Comparison of ENCODE assay signal across 1 cellular context in genomic region chr1:224430511-224431113, GRCh38.
TF ChIP-seq lines count a peak whose summit lies in the region.

No MANE protein-coding gene starts in this region.

TF ChIP-seq in K562, 482 proteins besides CTCF, POLR2A, EP300 and RAD21 (continued from another document and continues in another):
- no peak for TF ChIP-seq MTA3 (IDR thresholded peaks at IDR 0.05; ENCODE audit: borderline replicate concordance)
- TF ChIP-seq PRPF4 (IDR thresholded peaks at IDR 0.05; ENCODE audit: insufficient read depth, low read depth, low read length, poor library complexity, severe bottlenecking) = no peak
- no peak for TF ChIP-seq POLR2B (IDR thresholded peaks at IDR 0.05; ENCODE audit: low read depth, partially characterized antibody)
- TF ChIP-seq TEAD4 (IDR thresholded peaks at IDR 0.05; ENCODE audit: low read length) = no peak; the same call in 1 of the 2 replicates
- TF ChIP-seq TEAD4 (CRISPR knock-in tag; IDR thresholded peaks at IDR 0.05; ENCODE audit: borderline replicate concordance) = no peak
- no peak for TF ChIP-seq SMAD3 (CRISPR knock-in tag; conservative IDR thresholded peaks at IDR 0.05)
- no peak for TF ChIP-seq CBX8 (IDR thresholded peaks at IDR 0.05; ENCODE audit: borderline replicate concordance, extremely low read depth, low read depth, low read length, poor library complexity, severe bottlenecking)
- no peak for TF ChIP-seq ZNF133 (CRISPR knock-in tag; IDR thresholded peaks at IDR 0.05)
- TF ChIP-seq SMARCA4 (IDR thresholded peaks at IDR 0.05) = peak; percentile 84
- TF ChIP-seq MAFK (IDR thresholded peaks at IDR 0.05; ENCODE audit: low read length) = peak; percentile 31; the same call in 1 of the 2 replicates
- peak; percentile 11 for TF ChIP-seq ASH1L (IDR thresholded peaks at IDR 0.05; ENCODE audit: borderline replicate concordance, low read depth, partially characterized antibody)
- no peak for TF ChIP-seq HNRNPUL1 (IDR thresholded peaks at IDR 0.05; ENCODE audit: low read length)
- no peak for TF ChIP-seq BRD9 (IDR thresholded peaks at IDR 0.05; ENCODE audit: low read depth, partially characterized antibody)
- TF ChIP-seq ZNF175 (CRISPR knock-in tag; IDR thresholded peaks at IDR 0.05; ENCODE audit: low read depth) = no peak
- no peak for TF ChIP-seq CBX2 (IDR thresholded peaks at IDR 0.05; ENCODE audit: insufficient read depth, low read length, poor library complexity, severe bottlenecking)
- TF ChIP-seq SMAD4 (CRISPR knock-in tag; conservative IDR thresholded peaks at IDR 0.05) = peak; percentile 29; the same call in 1 of the 2 replicates
- TF ChIP-seq SUPT5H (IDR thresholded peaks at IDR 0.05) = 0 out of 2 replicates have a peak, but pooled peaks have one; percentile 19
- TF ChIP-seq, protein P1, sequence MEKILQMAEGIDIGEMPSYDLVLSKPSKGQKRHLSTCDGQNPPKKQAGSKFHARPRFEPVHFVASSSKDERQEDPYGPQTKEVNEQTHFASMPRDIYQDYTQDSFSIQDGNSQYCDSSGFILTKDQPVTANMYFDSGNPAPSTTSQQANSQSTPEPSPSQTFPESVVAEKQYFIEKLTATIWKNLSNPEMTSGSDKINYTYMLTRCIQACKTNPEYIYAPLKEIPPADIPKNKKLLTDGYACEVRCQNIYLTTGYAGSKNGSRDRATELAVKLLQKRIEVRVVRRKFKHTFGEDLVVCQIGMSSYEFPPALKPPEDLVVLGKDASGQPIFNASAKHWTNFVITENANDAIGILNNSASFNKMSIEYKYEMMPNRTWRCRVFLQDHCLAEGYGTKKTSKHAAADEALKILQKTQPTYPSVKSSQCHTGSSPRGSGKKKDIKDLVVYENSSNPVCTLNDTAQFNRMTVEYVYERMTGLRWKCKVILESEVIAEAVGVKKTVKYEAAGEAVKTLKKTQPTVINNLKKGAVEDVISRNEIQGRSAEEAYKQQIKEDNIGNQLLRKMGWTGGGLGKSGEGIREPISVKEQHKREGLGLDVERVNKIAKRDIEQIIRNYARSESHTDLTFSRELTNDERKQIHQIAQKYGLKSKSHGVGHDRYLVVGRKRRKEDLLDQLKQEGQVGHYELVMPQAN (IDR thresholded peaks at IDR 0.05; ENCODE audit: borderline replicate concordance) = peak; percentile 88
- TF ChIP-seq, protein P2, sequence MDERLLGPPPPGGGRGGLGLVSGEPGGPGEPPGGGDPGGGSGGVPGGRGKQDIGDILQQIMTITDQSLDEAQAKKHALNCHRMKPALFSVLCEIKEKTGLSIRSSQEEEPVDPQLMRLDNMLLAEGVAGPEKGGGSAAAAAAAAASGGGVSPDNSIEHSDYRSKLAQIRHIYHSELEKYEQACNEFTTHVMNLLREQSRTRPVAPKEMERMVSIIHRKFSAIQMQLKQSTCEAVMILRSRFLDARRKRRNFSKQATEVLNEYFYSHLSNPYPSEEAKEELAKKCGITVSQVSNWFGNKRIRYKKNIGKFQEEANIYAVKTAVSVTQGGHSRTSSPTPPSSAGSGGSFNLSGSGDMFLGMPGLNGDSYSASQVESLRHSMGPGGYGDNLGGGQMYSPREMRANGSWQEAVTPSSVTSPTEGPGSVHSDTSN (CRISPR knock-in tag; IDR thresholded peaks at IDR 0.05; ENCODE audit: low read depth) = no peak
- TF ChIP-seq, protein P2 (tag; conservative IDR thresholded peaks at IDR 0.05; ENCODE audit: low read depth) = peak; percentile 51; the same call in 1 of the 2 replicates
- peak; percentile 94 for TF ChIP-seq TAF9B (IDR thresholded peaks at IDR 0.05; ENCODE audit: partially characterized antibody)
- 0 out of 2 replicates have a peak, but pooled peaks have one; percentile 18 for TF ChIP-seq DEAF1 (CRISPR knock-in tag; IDR thresholded peaks at IDR 0.05)
- no peak for TF ChIP-seq BDP1 (IDR thresholded peaks at IDR 0.05; ENCODE audit: insufficient read depth, insufficient read length)
- TF ChIP-seq, protein P3, sequence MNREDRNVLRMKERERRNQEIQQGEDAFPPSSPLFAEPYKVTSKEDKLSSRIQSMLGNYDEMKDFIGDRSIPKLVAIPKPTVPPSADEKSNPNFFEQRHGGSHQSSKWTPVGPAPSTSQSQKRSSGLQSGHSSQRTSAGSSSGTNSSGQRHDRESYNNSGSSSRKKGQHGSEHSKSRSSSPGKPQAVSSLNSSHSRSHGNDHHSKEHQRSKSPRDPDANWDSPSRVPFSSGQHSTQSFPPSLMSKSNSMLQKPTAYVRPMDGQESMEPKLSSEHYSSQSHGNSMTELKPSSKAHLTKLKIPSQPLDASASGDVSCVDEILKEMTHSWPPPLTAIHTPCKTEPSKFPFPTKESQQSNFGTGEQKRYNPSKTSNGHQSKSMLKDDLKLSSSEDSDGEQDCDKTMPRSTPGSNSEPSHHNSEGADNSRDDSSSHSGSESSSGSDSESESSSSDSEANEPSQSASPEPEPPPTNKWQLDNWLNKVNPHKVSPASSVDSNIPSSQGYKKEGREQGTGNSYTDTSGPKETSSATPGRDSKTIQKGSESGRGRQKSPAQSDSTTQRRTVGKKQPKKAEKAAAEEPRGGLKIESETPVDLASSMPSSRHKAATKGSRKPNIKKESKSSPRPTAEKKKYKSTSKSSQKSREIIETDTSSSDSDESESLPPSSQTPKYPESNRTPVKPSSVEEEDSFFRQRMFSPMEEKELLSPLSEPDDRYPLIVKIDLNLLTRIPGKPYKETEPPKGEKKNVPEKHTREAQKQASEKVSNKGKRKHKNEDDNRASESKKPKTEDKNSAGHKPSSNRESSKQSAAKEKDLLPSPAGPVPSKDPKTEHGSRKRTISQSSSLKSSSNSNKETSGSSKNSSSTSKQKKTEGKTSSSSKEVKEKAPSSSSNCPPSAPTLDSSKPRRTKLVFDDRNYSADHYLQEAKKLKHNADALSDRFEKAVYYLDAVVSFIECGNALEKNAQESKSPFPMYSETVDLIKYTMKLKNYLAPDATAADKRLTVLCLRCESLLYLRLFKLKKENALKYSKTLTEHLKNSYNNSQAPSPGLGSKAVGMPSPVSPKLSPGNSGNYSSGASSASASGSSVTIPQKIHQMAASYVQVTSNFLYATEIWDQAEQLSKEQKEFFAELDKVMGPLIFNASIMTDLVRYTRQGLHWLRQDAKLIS (CRISPR knock-in tag; IDR thresholded peaks at IDR 0.05) = no peak
- 0 out of 2 replicates have a peak, but pooled peaks have one; percentile 23 for TF ChIP-seq HEY1 (CRISPR knock-in tag; IDR thresholded peaks at IDR 0.05; ENCODE audit: borderline replicate concordance)
- no peak for TF ChIP-seq RBM34 (IDR thresholded peaks at IDR 0.05; ENCODE audit: borderline replicate concordance, insufficient read depth, low read length)
- TF ChIP-seq RBM15 (IDR thresholded peaks at IDR 0.05; ENCODE audit: insufficient read depth, low read length) = no peak
- TF ChIP-seq, protein P4, sequence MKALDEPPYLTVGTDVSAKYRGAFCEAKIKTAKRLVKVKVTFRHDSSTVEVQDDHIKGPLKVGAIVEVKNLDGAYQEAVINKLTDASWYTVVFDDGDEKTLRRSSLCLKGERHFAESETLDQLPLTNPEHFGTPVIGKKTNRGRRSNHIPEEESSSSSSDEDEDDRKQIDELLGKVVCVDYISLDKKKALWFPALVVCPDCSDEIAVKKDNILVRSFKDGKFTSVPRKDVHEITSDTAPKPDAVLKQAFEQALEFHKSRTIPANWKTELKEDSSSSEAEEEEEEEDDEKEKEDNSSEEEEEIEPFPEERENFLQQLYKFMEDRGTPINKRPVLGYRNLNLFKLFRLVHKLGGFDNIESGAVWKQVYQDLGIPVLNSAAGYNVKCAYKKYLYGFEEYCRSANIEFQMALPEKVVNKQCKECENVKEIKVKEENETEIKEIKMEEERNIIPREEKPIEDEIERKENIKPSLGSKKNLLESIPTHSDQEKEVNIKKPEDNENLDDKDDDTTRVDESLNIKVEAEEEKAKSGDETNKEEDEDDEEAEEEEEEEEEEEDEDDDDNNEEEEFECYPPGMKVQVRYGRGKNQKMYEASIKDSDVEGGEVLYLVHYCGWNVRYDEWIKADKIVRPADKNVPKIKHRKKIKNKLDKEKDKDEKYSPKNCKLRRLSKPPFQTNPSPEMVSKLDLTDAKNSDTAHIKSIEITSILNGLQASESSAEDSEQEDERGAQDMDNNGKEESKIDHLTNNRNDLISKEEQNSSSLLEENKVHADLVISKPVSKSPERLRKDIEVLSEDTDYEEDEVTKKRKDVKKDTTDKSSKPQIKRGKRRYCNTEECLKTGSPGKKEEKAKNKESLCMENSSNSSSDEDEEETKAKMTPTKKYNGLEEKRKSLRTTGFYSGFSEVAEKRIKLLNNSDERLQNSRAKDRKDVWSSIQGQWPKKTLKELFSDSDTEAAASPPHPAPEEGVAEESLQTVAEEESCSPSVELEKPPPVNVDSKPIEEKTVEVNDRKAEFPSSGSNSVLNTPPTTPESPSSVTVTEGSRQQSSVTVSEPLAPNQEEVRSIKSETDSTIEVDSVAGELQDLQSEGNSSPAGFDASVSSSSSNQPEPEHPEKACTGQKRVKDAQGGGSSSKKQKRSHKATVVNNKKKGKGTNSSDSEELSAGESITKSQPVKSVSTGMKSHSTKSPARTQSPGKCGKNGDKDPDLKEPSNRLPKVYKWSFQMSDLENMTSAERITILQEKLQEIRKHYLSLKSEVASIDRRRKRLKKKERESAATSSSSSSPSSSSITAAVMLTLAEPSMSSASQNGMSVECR (CRISPR knock-in tag; IDR thresholded peaks at IDR 0.05) = peak; percentile 48; the same call in 1 of the 2 replicates
- TF ChIP-seq CTCFL (IDR thresholded peaks at IDR 0.05; ENCODE audit: borderline replicate concordance, insufficient read depth, low read depth, low read length, poor library complexity, severe bottlenecking) = no peak
- TF ChIP-seq GABPA (tag; conservative IDR thresholded peaks at IDR 0.05; ENCODE audit: low read depth) = peak; percentile 83
- TF ChIP-seq DMBX1 (CRISPR knock-in tag; IDR thresholded peaks at IDR 0.05; ENCODE audit: borderline replicate concordance) = 0 out of 2 replicates have a peak, but pooled peaks have one; percentile 29
- no peak for TF ChIP-seq HLTF (IDR thresholded peaks at IDR 0.05)
- TF ChIP-seq PCBP2 (IDR thresholded peaks at IDR 0.05; ENCODE audit: low read depth, low read length, poor library complexity, severe bottlenecking) = no peak
- TF ChIP-seq CREM (IDR thresholded peaks at IDR 0.05; ENCODE audit: low read depth) = no peak
- TF ChIP-seq NR1H2 (CRISPR knock-in tag; IDR thresholded peaks at IDR 0.05) = no peak
- TF ChIP-seq, protein P5, sequence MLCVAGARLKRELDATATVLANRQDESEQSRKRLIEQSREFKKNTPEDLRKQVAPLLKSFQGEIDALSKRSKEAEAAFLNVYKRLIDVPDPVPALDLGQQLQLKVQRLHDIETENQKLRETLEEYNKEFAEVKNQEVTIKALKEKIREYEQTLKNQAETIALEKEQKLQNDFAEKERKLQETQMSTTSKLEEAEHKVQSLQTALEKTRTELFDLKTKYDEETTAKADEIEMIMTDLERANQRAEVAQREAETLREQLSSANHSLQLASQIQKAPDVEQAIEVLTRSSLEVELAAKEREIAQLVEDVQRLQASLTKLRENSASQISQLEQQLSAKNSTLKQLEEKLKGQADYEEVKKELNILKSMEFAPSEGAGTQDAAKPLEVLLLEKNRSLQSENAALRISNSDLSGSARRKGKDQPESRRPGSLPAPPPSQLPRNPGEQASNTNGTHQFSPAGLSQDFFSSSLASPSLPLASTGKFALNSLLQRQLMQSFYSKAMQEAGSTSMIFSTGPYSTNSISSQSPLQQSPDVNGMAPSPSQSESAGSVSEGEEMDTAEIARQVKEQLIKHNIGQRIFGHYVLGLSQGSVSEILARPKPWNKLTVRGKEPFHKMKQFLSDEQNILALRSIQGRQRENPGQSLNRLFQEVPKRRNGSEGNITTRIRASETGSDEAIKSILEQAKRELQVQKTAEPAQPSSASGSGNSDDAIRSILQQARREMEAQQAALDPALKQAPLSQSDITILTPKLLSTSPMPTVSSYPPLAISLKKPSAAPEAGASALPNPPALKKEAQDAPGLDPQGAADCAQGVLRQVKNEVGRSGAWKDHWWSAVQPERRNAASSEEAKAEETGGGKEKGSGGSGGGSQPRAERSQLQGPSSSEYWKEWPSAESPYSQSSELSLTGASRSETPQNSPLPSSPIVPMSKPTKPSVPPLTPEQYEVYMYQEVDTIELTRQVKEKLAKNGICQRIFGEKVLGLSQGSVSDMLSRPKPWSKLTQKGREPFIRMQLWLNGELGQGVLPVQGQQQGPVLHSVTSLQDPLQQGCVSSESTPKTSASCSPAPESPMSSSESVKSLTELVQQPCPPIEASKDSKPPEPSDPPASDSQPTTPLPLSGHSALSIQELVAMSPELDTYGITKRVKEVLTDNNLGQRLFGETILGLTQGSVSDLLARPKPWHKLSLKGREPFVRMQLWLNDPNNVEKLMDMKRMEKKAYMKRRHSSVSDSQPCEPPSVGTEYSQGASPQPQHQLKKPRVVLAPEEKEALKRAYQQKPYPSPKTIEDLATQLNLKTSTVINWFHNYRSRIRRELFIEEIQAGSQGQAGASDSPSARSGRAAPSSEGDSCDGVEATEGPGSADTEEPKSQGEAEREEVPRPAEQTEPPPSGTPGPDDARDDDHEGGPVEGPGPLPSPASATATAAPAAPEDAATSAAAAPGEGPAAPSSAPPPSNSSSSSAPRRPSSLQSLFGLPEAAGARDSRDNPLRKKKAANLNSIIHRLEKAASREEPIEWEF (CRISPR knock-in tag; IDR thresholded peaks at IDR 0.05) = peak; percentile 60; the same call in 1 of the 2 replicates
